Comparison of ENCODE assay signal across 16 cellular contexts in the genomic region with DNA sequence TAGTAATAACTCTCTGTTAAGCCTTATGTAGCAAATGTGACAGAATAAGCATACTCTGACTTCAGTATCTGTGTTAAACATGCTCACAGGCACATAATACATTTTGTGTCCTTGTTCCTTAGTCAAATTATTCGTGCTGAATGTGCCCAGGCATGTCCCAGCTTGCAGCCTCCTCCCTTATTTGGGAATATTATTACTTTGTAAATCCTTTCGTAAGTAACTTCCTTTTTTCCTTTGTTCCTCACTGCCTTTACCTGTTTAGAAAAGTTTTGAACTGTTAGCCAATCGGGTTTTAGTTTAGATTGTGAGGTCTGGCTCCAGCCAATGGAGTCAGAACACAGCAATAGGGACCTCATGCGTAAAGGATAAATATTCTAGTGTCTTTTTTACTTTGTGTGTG. TPM values are rescaled to one million over a fixed set of nuclear protein-coding genes. Genes with fewer than 3 reads are reported as not detected.
DNase-seq lines count a peak whose midpoint lies in the region; ATAC-seq and TF ChIP-seq lines count a peak whose summit lies in the region.
"Had no signal": no experiment of that assay in that cellular context is flagged by ENCODE, and none has a peak within 500 bp of the region (broad histone marks: within the 10 kb centered on the region; RNA-seq: fewer than 3 reads in every experiment).

No MANE protein-coding gene starts in this region.

- H3K4me1 ChIP-seq in HCT116 (ENCODE audit: control insufficient read depth in 1 of 2, insufficient read depth in 2 of 2, low read length in 2 of 2) (peaks cover 2 to 8% of the 10 kb centered on the region in 2 experiments; a peak in 1 of 4 replicates), RWPE2 (ENCODE audit: insufficient read depth, poor library complexity, severe bottlenecking) (peaks cover 11% of the 10 kb centered on the region), mesodermal cell (ENCODE audit: control insufficient read depth, insufficient read depth, low read length, poor library complexity, severe bottlenecking) (peaks cover 14% of the 10 kb centered on the region)

- TF ChIP-seq RAD21 in HCT116 (IDR thresholded peaks at IDR 0.05; ENCODE audit: low read depth) = no peak

- no peak for TF ChIP-seq POLR2A in HCT116 (IDR thresholded peaks at IDR 0.05; ENCODE audit: borderline replicate concordance, extremely low read depth, insufficient read depth, insufficient read length)

- peaks cover 2% of the 10 kb centered on the region for H3K4me1 Mint-ChIP-seq in activated CD8-positive, alpha-beta T cell treated with anti-CD3 and anti-CD28 coated beads, Interleukin-2, amount 10 ng/mL, durations not matched to agents 7 days and 5 days (ENCODE audit: low read depth)

- H3K9me3 ChIP-seq in HCT116 (ENCODE audit: control insufficient read depth in 1 of 2, insufficient read depth in 1 of 2, low read depth in 1 of 2, low read length in 2 of 2) (no peaks in the 10 kb centered on the region), RWPE2 (ENCODE audit: severe bottlenecking) (peaks cover 12% of the 10 kb centered on the region), mesodermal cell (ENCODE audit: control insufficient read depth, low read length) (peaks cover 12% of the 10 kb centered on the region)

- no peaks in the 10 kb centered on the region for H3K36me3 ChIP-seq in HCT116 (ENCODE audit: control insufficient read depth in 1 of 2, insufficient read depth in 2 of 2, low read length in 2 of 2)
- 0 out of 2 replicates have a peak, but pooled peaks cover 6% of the 10 kb centered on the region for H3K36me3 ChIP-seq in RWPE2 (ENCODE audit: low read depth)
- H3K36me3 ChIP-seq in mesodermal cell (ENCODE audit: control insufficient read depth, insufficient read depth, low read length) = no peaks in the 10 kb centered on the region

- no peak overlapping the region for H3K27ac Mint-ChIP-seq in activated CD8-positive, alpha-beta T cell treated with anti-CD3 and anti-CD28 coated beads, Interleukin-2, amount 10 ng/mL, durations not matched to agents 7 days and 5 days

- BruUV-seq in HCT116 (replicated peaks; lab: Mats Ljungman, UMichigan) = no TSS peak

- H3K79me2 ChIP-seq in HCT116 (ENCODE audit: insufficient read depth, low read length) = peaks cover 15% of the 10 kb centered on the region; the same call in 1 of the 2 replicates

- WGBS in mesodermal cell (ENCODE audit: insufficient coverage in 2 of 2), 2 experiments = 89 to 100% methylated on average over 2 to 3 of the region's 4 CpGs

- H3K4me3 ChIP-seq in HCT116 (replicated peaks in 1 of 2; ENCODE audit: low read depth in 1 of 2, low read length in 2 of 2) = no peak overlapping the region
- no peak overlapping the region for H3K4me3 ChIP-seq in RWPE2 (ENCODE audit: severe bottlenecking)
- H3K4me3 ChIP-seq in epithelial cell of esophagus (ENCODE audit: low read length) = no peak overlapping the region
- H3K4me3 ChIP-seq in mesodermal cell (ENCODE audit: extremely low read depth, insufficient read depth, low read length, poor library complexity, severe bottlenecking) = no peak overlapping the region

- ATAC-seq in HCT116 (no peak), RWPE2 (ENCODE audit: low read depth) (no peak), HG03342 (IDR thresholded peaks at IDR 0.05; ENCODE audit: unreplicated experiment) (no peak)
- ATAC-seq in activated CD8-positive, alpha-beta T cell treated with anti-CD3 and anti-CD28 coated beads, Interleukin-2, amount 10 ng/mL, durations not matched to agents 7 days and 5 days = no peak

- no peaks in the 10 kb centered on the region for H3K9me3 Mint-ChIP-seq in activated CD8-positive, alpha-beta T cell treated with anti-CD3 and anti-CD28 coated beads, Interleukin-2, amount 10 ng/mL, durations not matched to agents 7 days and 5 days (ENCODE audit: insufficient read depth)

- H3K27me3 ChIP-seq in HCT116 (ENCODE audit: insufficient read depth, low read length) (no peaks in the 10 kb centered on the region), RWPE2 (ENCODE audit: insufficient read depth, poor library complexity, severe bottlenecking) (no peaks in the 10 kb centered on the region)

- intact Hi-C loops in HCT116 (cut with micrococcal nuclease) = no loop called here

- no peaks in the 10 kb centered on the region for H3K9me2 ChIP-seq in HCT116 (ENCODE audit: insufficient read depth)

- RAD21 ChIA-PET in HCT116 (lab: Charles Lee; ENCODE audit: low non-redundant PET in 1 of 2, low total read pairs in 2 of 2, uncharacterized antibody in 2 of 2, unreplicated experiment in 2 of 2) = no interaction called here

- no peak overlapping the region; the same call in 1 of the 2 replicates for H3K27ac ChIP-seq in HCT116 (ENCODE audit: low read depth, low read length)
- peak overlapping the region; percentile 13 for H3K27ac ChIP-seq in RWPE2 (ENCODE audit: poor library complexity, severe bottlenecking)
- H3K27ac ChIP-seq in mesodermal cell (ENCODE audit: low read depth, low read length, severe bottlenecking) = peak overlapping the region; percentile 30
- H3K27ac ChIP-seq: KMS-11 had no signal

- POLR2A ChIA-PET in HCT116 (lab: Charles Lee) = no interaction called here
- POLR2A ChIA-PET in activated CD8-positive, alpha-beta T cell treated with anti-CD3 and anti-CD28 coated beads, Interleukin-2, amount 10 ng/mL, durations not matched to agents 7 days and 5 days (lab: Charles Lee) = no interaction called here

- H3K4me2 ChIP-seq in HCT116 (ENCODE audit: low read length) = no peak overlapping the region
- H3K4me2 ChIP-seq: KMS-11 had no signal

- H3K36me3 Mint-ChIP-seq in activated CD8-positive, alpha-beta T cell treated with anti-CD3 and anti-CD28 coated beads, Interleukin-2, amount 10 ng/mL, durations not matched to agents 7 days and 5 days (ENCODE audit: low read depth) = peaks cover 2% of the 10 kb centered on the region

- H4K20me1 ChIP-seq in HCT116 (ENCODE audit: insufficient read depth) = no peaks in the 10 kb centered on the region

- no peak overlapping the region for H3K4me3 Mint-ChIP-seq in activated CD8-positive, alpha-beta T cell treated with anti-CD3 and anti-CD28 coated beads, Interleukin-2, amount 10 ng/mL, durations not matched to agents 7 days and 5 days

- DNase-seq in HCT116 (ENCODE audit: low read depth, low spot score) (no peak), RWPE2 (ENCODE audit: low spot score) (no peak), epithelial cell of esophagus (ENCODE audit: low read depth) (peak; percentile 39), NCI-H2196 (lab: John Stamatoyannopoulos, UW; ENCODE audit: unreplicated experiment) (no peak)
- DNase-seq in activated CD8-positive, alpha-beta T cell treated with anti-CD3 and anti-CD28 coated beads, Interleukin-2, amount 10 ng/mL, durations not matched to agents 7 days and 5 days = no peak
- DNase-seq: Calu3; CD4-positive, alpha-beta memory T cell; H7; NCI-H1048; NCI-H146; NCI-H2081 treated with DMSO at 0.1 percent for 48 hours; NCI-H345; RPMI8226 had no signal

- TF ChIP-seq CTCF in HCT116 (IDR thresholded peaks at IDR 0.05 in 2 of 3, conservative IDR thresholded peaks at IDR 0.05 in 1 of 3; ENCODE audit: borderline replicate concordance in 1 of 3, insufficient read depth in 1 of 3, low read depth in 2 of 3, low read length in 2 of 3) (no peak), RWPE2 (IDR thresholded peaks at IDR 0.05; ENCODE audit: poor library complexity, severe bottlenecking) (no peak), epithelial cell of esophagus (IDR thresholded peaks at IDR 0.05; ENCODE audit: insufficient read depth, low read depth, low read length, missing control alignments) (no peak)

- CTCF ChIA-PET in HCT116 (lab: Charles Lee) = no interaction called here
- CTCF ChIA-PET in activated CD8-positive, alpha-beta T cell treated with anti-CD3 and anti-CD28 coated beads, Interleukin-2, amount 10 ng/mL, durations not matched to agents 7 days and 5 days (lab: Charles Lee) = no interaction called here

- no peak overlapping the region for H2AFZ ChIP-seq in HCT116 (ENCODE audit: low read depth, low read length, poor library complexity, severe bottlenecking)

- no peaks in the 10 kb centered on the region for H3K27me3 Mint-ChIP-seq in activated CD8-positive, alpha-beta T cell treated with anti-CD3 and anti-CD28 coated beads, Interleukin-2, amount 10 ng/mL, durations not matched to agents 7 days and 5 days (ENCODE audit: low read depth)
- H3K27me3 Mint-ChIP-seq: CD4-positive, alpha-beta memory T cell had no signal

- no peak overlapping the region for H3K9ac ChIP-seq in HCT116 (ENCODE audit: low read length)
- H3K9ac ChIP-seq: KMS-11 had no signal

TF ChIP-seq in HCT116, 20 proteins besides CTCF, POLR2A, EP300 and RAD21:
- TF ChIP-seq EGR1 (IDR thresholded peaks at IDR 0.05; ENCODE audit: low read depth) = no peak
- peak; percentile 47; the same call in 1 of the 2 replicates for TF ChIP-seq SRF (IDR thresholded peaks at IDR 0.05; ENCODE audit: low read depth)

RNA-seq across cellular contexts. Expression of a gene that starts 47.0 kb away (rescaled TPM):
- total RNA-seq in HCT116 (2021; ENCODE audit: unreplicated experiment) = 28.9 TPM
- 18.4 and 22.7 TPM in 2 replicates for polyA plus RNA-seq in HCT116 (2012)
- polyA plus RNA-seq in mesodermal cell (2013, experiment 1 of 2) = 27.0 TPM
- 26.7 TPM for polyA plus RNA-seq in mesodermal cell (2013, experiment 2 of 2)
- 10 to 100 TPM; 18.4 to 20.3 TPM for total RNA-seq in activated CD8-positive, alpha-beta T cell treated with anti-CD3 and anti-CD28 coated beads, Interleukin-2, amount 10 ng/mL, durations not matched to agents 7 days and 5 days
